ENCODE assay signal across 15 cellular contexts in genomic region chr12:123942277-123942653, GRCh38. TPM values are rescaled to one million over a fixed set of nuclear protein-coding genes. Genes with fewer than 3 reads are reported as not detected.
DNase-seq lines count a peak whose midpoint lies in the region; ATAC-seq, FAIRE-seq and TF ChIP-seq lines count a peak whose summit lies in the region.
"Had no signal": no experiment of that assay in that cellular context is flagged by ENCODE, and none has a peak within 500 bp of the region (broad histone marks: within the 10 kb centered on the region; RNA-seq: fewer than 3 reads in every experiment).

No MANE protein-coding gene starts in this region.

- no peaks in the 10 kb centered on the region for H3K9me3 Mint-ChIP-seq in activated CD8-positive, alpha-beta memory T cell treated with anti-CD3 and anti-CD28 coated beads, Interleukin-2, amount 10 ng/mL, durations not matched to agents 7 days and 5 days (ENCODE audit: low read depth)
- H3K9me3 Mint-ChIP-seq: central memory CD8-positive, alpha-beta T cell had no signal

- CTCF ChIA-PET in activated CD8-positive, alpha-beta memory T cell treated with anti-CD3 and anti-CD28 coated beads, Interleukin-2, amount 10 ng/mL, durations not matched to agents 7 days and 5 days (lab: Charles Lee), result no interaction called here

- H3K27ac ChIP-seq in angular gyrus (ENCODE audit: low read depth, low read length) (peak overlapping the region; percentile 77), kidney (ENCODE audit: low read depth in 2 of 2, low read length in 2 of 2) (no peak overlapping the region), foreskin keratinocyte (no peak overlapping the region)
- H3K27ac ChIP-seq: upper lobe of right lung had no signal

- ATAC-seq in HG02642 (IDR thresholded peaks at IDR 0.05; ENCODE audit: poor library complexity, unreplicated experiment), result no peak
- ATAC-seq in activated CD8-positive, alpha-beta memory T cell treated with anti-CD3 and anti-CD28 coated beads, Interleukin-2, amount 10 ng/mL, durations not matched to agents 7 days and 5 days, result no peak
- ATAC-seq in foreskin keratinocyte, result no peak
- ATAC-seq: heart right ventricle had no signal

- H3K36me3 Mint-ChIP-seq in activated CD8-positive, alpha-beta memory T cell treated with anti-CD3 and anti-CD28 coated beads, Interleukin-2, amount 10 ng/mL, durations not matched to agents 7 days and 5 days, result peaks cover 8% of the 10 kb centered on the region

- peak; percentile 75 for DNase-seq in ELR (ENCODE audit: low read depth)
- DNase-seq in fibroblast of pulmonary artery (ENCODE audit: low read depth), result peak; percentile 78
- DNase-seq in skeletal muscle cell (ENCODE audit: low read depth), result peak; percentile 86
- no peak for DNase-seq in kidney
- no peak for DNase-seq in activated CD8-positive, alpha-beta memory T cell treated with anti-CD3 and anti-CD28 coated beads, Interleukin-2, amount 10 ng/mL, durations not matched to agents 7 days and 5 days
- DNase-seq in foreskin keratinocyte, result no peak
- DNase-seq: activated T-cell treated with anti-CD3 and anti-CD28 coated beads, Interleukin-2, amount 50 U/mL, for 1 hour; Calu3; heart right ventricle; NCI-H1417; NCI-H82; upper lobe of right lung had no signal

- no peaks in the 10 kb centered on the region for H3K27me3 Mint-ChIP-seq in activated CD8-positive, alpha-beta memory T cell treated with anti-CD3 and anti-CD28 coated beads, Interleukin-2, amount 10 ng/mL, durations not matched to agents 7 days and 5 days
- H3K27me3 Mint-ChIP-seq: central memory CD8-positive, alpha-beta T cell had no signal

- intact Hi-C loops in kidney (cut with DNase I), result no loop called here

- no peak overlapping the region for H3K4me3 Mint-ChIP-seq in activated CD8-positive, alpha-beta memory T cell treated with anti-CD3 and anti-CD28 coated beads, Interleukin-2, amount 10 ng/mL, durations not matched to agents 7 days and 5 days
- H3K4me3 Mint-ChIP-seq: central memory CD8-positive, alpha-beta T cell had no signal

- no peak for FAIRE-seq in kidney (lab: Jason Lieb, UNC)

- no peak overlapping the region for H3K27ac Mint-ChIP-seq in activated CD8-positive, alpha-beta memory T cell treated with anti-CD3 and anti-CD28 coated beads, Interleukin-2, amount 10 ng/mL, durations not matched to agents 7 days and 5 days

- H3K36me3 ChIP-seq in kidney (ENCODE audit: control insufficient read depth in 1 of 2, insufficient read depth in 2 of 2, low read length in 2 of 2), result peaks cover 16 to 18% of the 10 kb centered on the region in 2 donors

- H3K4me3 ChIP-seq in fibroblast of pulmonary artery (replicated peaks; ENCODE audit: low read depth, low read length) (no peak overlapping the region), skeletal muscle cell (ENCODE audit: low read depth, low read length) (no peak overlapping the region), kidney (ENCODE audit: low read length in 2 of 2) (no peak overlapping the region)
- H3K4me3 ChIP-seq: heart right ventricle, upper lobe of right lung had no signal

- H3K4me1 ChIP-seq in kidney (ENCODE audit: control insufficient read depth in 1 of 2, insufficient read depth in 1 of 2, low read depth in 1 of 2, low read length in 2 of 2) (peaks cover 0 to 3% of the 10 kb centered on the region in 2 donors), foreskin keratinocyte (no peaks in the 10 kb centered on the region)

- no peaks in the 10 kb centered on the region for H3K9me3 ChIP-seq in kidney (ENCODE audit: control insufficient read depth in 1 of 2, low read length in 2 of 2)
- H3K9me3 ChIP-seq: upper lobe of right lung had no signal

- H3K4me1 Mint-ChIP-seq in activated CD8-positive, alpha-beta memory T cell treated with anti-CD3 and anti-CD28 coated beads, Interleukin-2, amount 10 ng/mL, durations not matched to agents 7 days and 5 days, result peaks cover 19% of the 10 kb centered on the region

- TF ChIP-seq CTCF in fibroblast of pulmonary artery (IDR thresholded peaks at IDR 0.05; ENCODE audit: low read length, missing control alignments) (no peak), kidney (IDR thresholded peaks at IDR 0.05; ENCODE audit: borderline replicate concordance, extremely low read depth, insufficient read depth) (no peak), foreskin keratinocyte (conservative IDR thresholded peaks at IDR 0.05) (no peak)

- no peak overlapping the region for H3K9ac ChIP-seq in kidney (ENCODE audit: low read length in 2 of 2)

- H3K27me3 ChIP-seq in foreskin keratinocyte, result no peaks in the 10 kb centered on the region
- H3K27me3 ChIP-seq: heart right ventricle, upper lobe of right lung had no signal

RNA-seq across cellular contexts. Expression of gene CCDC92, which starts 30.4 kb away (rescaled TPM):
- total RNA-seq in kidney (41.4 TPM), foreskin keratinocyte (14.7 and 15.8 TPM in 2 replicates)
- polyA plus RNA-seq in kidney (ENCODE audit: insufficient read depth, low read depth, low replicate concordance) (39.3 TPM), foreskin keratinocyte (23.0 and 26.9 TPM in 2 replicates)
- 10 to 100 TPM; 16.4 to 19.8 TPM for total RNA-seq in activated CD8-positive, alpha-beta memory T cell treated with anti-CD3 and anti-CD28 coated beads, Interleukin-2, amount 10 ng/mL, durations not matched to agents 7 days and 5 days

RNA-seq across cellular contexts. Expression of gene ZNF664, which starts 30.8 kb away (rescaled TPM):
- total RNA-seq in kidney (104 TPM), foreskin keratinocyte (58.2 and 64.9 TPM in 2 replicates)
- polyA plus RNA-seq in kidney (ENCODE audit: insufficient read depth, low read depth, low replicate concordance) (44.9 TPM), foreskin keratinocyte (19.4 and 21.9 TPM in 2 replicates)
- 10 to 100 TPM; 45.8 to 52.5 TPM for total RNA-seq in activated CD8-positive, alpha-beta memory T cell treated with anti-CD3 and anti-CD28 coated beads, Interleukin-2, amount 10 ng/mL, durations not matched to agents 7 days and 5 days

Comparison
In these comparisons a context has a peak if more than half of its experiments do, and no peak if none do; other contexts are left out.
1. DNase-seq: peak in ELR (single experiment), fibroblast of pulmonary artery (single experiment) and skeletal muscle cell (single experiment); none in kidney (single experiment), activated CD8-positive, alpha-beta memory T cell treated with anti-CD3 and anti-CD28 coated beads, Interleukin-2, amount 10 ng/mL, durations not matched to agents 7 days and 5 days (single experiment) and foreskin keratinocyte (0 of 2).